Comparison of ENCODE assay signal across 8 cellular contexts in the genomic region with DNA sequence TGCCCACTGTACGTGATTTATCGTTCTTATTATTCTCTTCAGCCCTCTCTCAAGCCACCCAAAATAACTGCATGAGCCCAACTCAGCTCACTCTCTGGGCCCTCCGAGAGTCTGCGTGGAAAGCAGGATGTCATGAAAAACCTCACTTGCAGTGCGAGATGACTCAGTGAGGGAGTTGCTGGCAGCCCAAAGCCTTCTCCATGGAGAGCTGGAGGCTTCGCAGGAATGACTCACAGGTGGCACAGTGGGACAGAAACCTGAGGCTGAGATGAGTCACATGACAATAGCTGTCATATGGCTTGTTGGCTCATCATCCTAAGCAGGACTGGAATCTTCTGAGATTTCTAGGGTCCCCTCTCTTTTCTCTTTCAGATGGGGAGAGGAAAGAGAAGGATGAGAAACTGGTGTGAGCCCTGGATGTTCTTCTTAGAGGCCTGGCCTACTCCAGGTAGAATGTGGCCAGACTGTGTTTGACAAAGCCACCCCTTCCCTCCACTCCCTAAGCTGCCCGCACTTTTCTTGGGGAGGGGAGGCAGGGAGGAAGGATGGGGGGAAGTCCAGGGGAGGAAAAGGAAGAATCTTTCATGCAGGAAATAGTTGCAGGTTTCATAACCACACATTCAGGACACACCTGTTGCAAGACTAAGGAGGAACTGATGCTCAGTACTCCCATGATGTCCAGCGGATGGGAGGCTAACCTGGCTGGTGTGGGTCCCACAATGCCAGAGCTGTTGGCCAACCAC.
A peak's percentile ranks its signal among the peaks of the same experiment; 100 is the strongest.
DNase-seq lines count a peak whose midpoint lies in the region; ATAC-seq and TF ChIP-seq lines count a peak whose summit lies in the region.

No MANE protein-coding gene starts in this region.

- peaks cover 10% of the 10 kb centered on the region for H3K27me3 Mint-ChIP-seq in H9 (ENCODE audit: low read depth)

- no peaks in the 10 kb centered on the region for H3K9me3 Mint-ChIP-seq in H9

- no peak for TF ChIP-seq POLR2A in gastroesophageal sphincter (IDR thresholded peaks at IDR 0.05)

- no peaks in the 10 kb centered on the region for H4K20me1 ChIP-seq in H9 (ENCODE audit: control insufficient read depth, insufficient read depth, insufficient read length)
- no peaks in the 10 kb centered on the region for H4K20me1 ChIP-seq in SK-N-SH (ENCODE audit: insufficient read depth)

- H3K9me2 ChIP-seq in SK-N-SH = no peaks in the 10 kb centered on the region

- H3K23ac ChIP-seq in H9 (ENCODE audit: insufficient read length, low read depth, low read length) = no peak overlapping the region

- H2BK15ac ChIP-seq in H9 (ENCODE audit: low read depth, low read length) = no peak overlapping the region

- H2AFZ ChIP-seq in H9 (ENCODE audit: low read length) (no peak overlapping the region), SK-N-SH (ENCODE audit: low read depth) (no peak overlapping the region)

- H3K4me3 Mint-ChIP-seq in H9 = no peak overlapping the region; a peak in 1 of 5 replicates

- CTCF ChIA-PET in SK-N-SH (lab: Yijun Ruan, JAX) = interaction anchor here (0.6 to 1.6 kb wide), 9 partner anchors 10 to 449 kb away, joined by 3 to 4 read pairs (median 4); no protein-coding TSS in a partner anchor

- no peaks in the 10 kb centered on the region for H3K9me3 ChIP-seq in gastroesophageal sphincter
- H3K9me3 ChIP-seq in H9 (ENCODE audit: control insufficient read depth, low read depth, low read length) = no peaks in the 10 kb centered on the region
- H3K9me3 ChIP-seq in SK-N-SH = 0 out of 2 replicates have a peak, but pooled peaks cover 3% of the 10 kb centered on the region

- 6 to 47% methylated on average over 2 to 5 of the region's 8 CpGs for WGBS in gastroesophageal sphincter (ENCODE audit: low coverage in 1 of 2), 2 donors
- no CpG with 5 or more reads among the region's 8 CpGs for WGBS in H9 (ENCODE audit: extremely low coverage, insufficient read length, low lambda C conversion rate)
- WGBS in SK-N-SH (ENCODE audit: low lambda C conversion rate) = 38% methylated on average over 8 of the region's 8 CpGs

- no peak for TF ChIP-seq RAD21 in SK-N-SH (IDR thresholded peaks at IDR 0.05; ENCODE audit: low read length)

- H3K23me2 ChIP-seq in H9 (ENCODE audit: insufficient read length, low read depth, low read length, poor library complexity, severe bottlenecking) = no peaks in the 10 kb centered on the region

- H3K14ac ChIP-seq in H9 (ENCODE audit: insufficient read depth, low read length) = no peak overlapping the region; the same call in 1 of the 2 replicates

- H2AK5ac ChIP-seq in H9 (ENCODE audit: insufficient read length, low read length) = no peak overlapping the region

- no peak overlapping the region for H2BK5ac ChIP-seq in H9 (ENCODE audit: insufficient read length, low read length)

- H3K36me3 ChIP-seq in gastroesophageal sphincter (no peaks in the 10 kb centered on the region), SK-N-SH (replicated peaks in 1 of 2; ENCODE audit: control insufficient read depth in 1 of 2, insufficient read depth in 2 of 2, low read length in 1 of 2) (no peaks in the 10 kb centered on the region)

- H3K4me2 ChIP-seq in H9 (ENCODE audit: insufficient read depth, insufficient read length, low read length) (no peak overlapping the region), SK-N-SH (no peak overlapping the region)

- H3K79me1 ChIP-seq in H9 (ENCODE audit: insufficient read depth, low read depth, low read length, poor library complexity, severe bottlenecking) = no peaks in the 10 kb centered on the region

- peaks cover 9 to 13% of the 10 kb centered on the region in 2 experiments; a peak in 3 of 4 replicates for H3K4me1 Mint-ChIP-seq in H9

- no peaks in the 10 kb centered on the region for H3K36me3 Mint-ChIP-seq in H9 (ENCODE audit: insufficient read depth in 1 of 3, low read depth in 3 of 3)

- no peak overlapping the region for H3K18ac ChIP-seq in H9 (ENCODE audit: insufficient read length, low read depth, low read length)

- no peak overlapping the region for H3K56ac ChIP-seq in H9 (ENCODE audit: insufficient read length, low read depth, low read length)

- TF ChIP-seq EP300 in gastroesophageal sphincter (IDR thresholded peaks at IDR 0.05) (no peak), SK-N-SH (IDR thresholded peaks at IDR 0.05; ENCODE audit: borderline replicate concordance in 1 of 2, low read depth in 1 of 2, low read length in 1 of 2) (no peak)

- H3K9ac ChIP-seq in H9 (ENCODE audit: extremely low read depth, insufficient read length, low read length) (no peak overlapping the region), SK-N-SH (no peak overlapping the region)

- H3K27ac Mint-ChIP-seq in H9 = no peak overlapping the region

- no peak overlapping the region for H2BK12ac ChIP-seq in H9 (ENCODE audit: insufficient read length, low read depth, low read length)

- no peak overlapping the region for H2BK20ac ChIP-seq in H9 (ENCODE audit: low read depth, low read length, poor library complexity, severe bottlenecking)

- H3K79me2 ChIP-seq in H9 (ENCODE audit: insufficient read depth, low read length) = no peaks in the 10 kb centered on the region
- H3K79me2 ChIP-seq in SK-N-SH (ENCODE audit: insufficient read depth) = no peaks in the 10 kb centered on the region

- no peaks in the 10 kb centered on the region for H3K4me1 ChIP-seq in gastroesophageal sphincter
- H3K4me1 ChIP-seq in H9 (ENCODE audit: insufficient read depth, low read length) = no peaks in the 10 kb centered on the region
- H3K4me1 ChIP-seq in SK-N-SH (ENCODE audit: control insufficient read depth in 1 of 2, insufficient read depth in 2 of 2, low read depth in 1 of 2, low read length in 1 of 2) = no peaks in the 10 kb centered on the region; a peak in 1 of 4 replicates

- H3T11ph ChIP-seq in H9 (ENCODE audit: low read length) = no peak overlapping the region

- no peak overlapping the region for H4K5ac ChIP-seq in H9 (ENCODE audit: insufficient read length, low read depth, low read length)

- DNase-seq in NCI-H1694 (lab: John Stamatoyannopoulos, UW) (peak; percentile 27), NCI-H1694 treated with DMSO at 0.1 percent for 48 hours (lab: John Stamatoyannopoulos, UW) (no peak), SW480 (ENCODE audit: low spot score) (peak; percentile 87), H9 (no peak), SK-N-SH (no peak), NCI-H2107 treated with DMSO at 0.1 percent for 48 hours (lab: John Stamatoyannopoulos, UW; ENCODE audit: unreplicated experiment) (no peak)
- DNase-seq in stimulated activated CD4-positive, alpha-beta T cell treated with anti-CD3 and anti-CD28 coated beads, TNF-alpha, amount 100 ng/mL, for 48 hours (ENCODE audit: low read depth in 3 of 3) = peak; percentile 37 to 72 (median 42)

- no peak overlapping the region for H2BK120ac ChIP-seq in H9 (ENCODE audit: low read depth, low read length, poor library complexity, severe bottlenecking)

- H3K4me3 ChIP-seq in gastroesophageal sphincter = no peak overlapping the region
- H3K4me3 ChIP-seq in SK-N-SH (ENCODE audit: low read depth in 2 of 2, low read length in 1 of 2) = no peak overlapping the region

- H4K8ac ChIP-seq in H9 (replicated peaks; ENCODE audit: insufficient read length, low read depth, low read length) = no peak overlapping the region

- peak; percentile 73 for ATAC-seq in gastroesophageal sphincter

- H3K27ac ChIP-seq in gastroesophageal sphincter = no peak overlapping the region
- no peak overlapping the region for H3K27ac ChIP-seq in H9 (ENCODE audit: insufficient read length, low read depth, low read length)
- no peak overlapping the region for H3K27ac ChIP-seq in SK-N-SH (ENCODE audit: low read depth in 2 of 2, low read length in 1 of 2)

- H3K27me3 ChIP-seq in gastroesophageal sphincter (peaks cover 30% of the 10 kb centered on the region), H9 (ENCODE audit: insufficient read depth, low read length) (no peaks in the 10 kb centered on the region), SK-N-SH (ENCODE audit: insufficient read depth) (no peaks in the 10 kb centered on the region)

- H3K4ac ChIP-seq in H9 (ENCODE audit: low read depth, low read length) = no peak overlapping the region

- POLR2A ChIA-PET in SK-N-SH (lab: Yijun Ruan, JAX) = no interaction called here

- H4K91ac ChIP-seq in H9 (ENCODE audit: insufficient read length, low read depth, low read length) = no peak overlapping the region

- TF ChIP-seq CTCF in gastroesophageal sphincter (IDR thresholded peaks at IDR 0.05) (no peak), H9 (conservative IDR thresholded peaks at IDR 0.05) (no peak), SK-N-SH (IDR thresholded peaks at IDR 0.05) (no peak)

- H3F3A ChIP-seq in SK-N-SH (replicated peaks; ENCODE audit: insufficient read depth) = no peaks in the 10 kb centered on the region

TF ChIP-seq in SK-N-SH, 30 proteins besides CTCF, POLR2A, EP300 and RAD21:
- TF ChIP-seq NRF1 (IDR thresholded peaks at IDR 0.05; ENCODE audit: low read depth, low read length) (no peak), MXI1 (IDR thresholded peaks at IDR 0.05; ENCODE audit: low read depth, low read length) (no peak), SIN3A (IDR thresholded peaks at IDR 0.05; ENCODE audit: borderline replicate concordance, low read depth, low read length) (no peak), NFIC (IDR thresholded peaks at IDR 0.05; ENCODE audit: borderline replicate concordance) (no peak), EZH2phosphoT487 (IDR thresholded peaks at IDR 0.05; ENCODE audit: borderline replicate concordance, low read depth) (no peak), RFX5 (IDR thresholded peaks at IDR 0.05; ENCODE audit: low read length) (no peak)

Comparison
In these comparisons a context has a peak if more than half of its experiments do, and no peak if none do; other contexts are left out.
1. DNase-seq: peak in NCI-H1694 (single experiment), SW480 (single experiment) and stimulated activated CD4-positive, alpha-beta T cell treated with anti-CD3 and anti-CD28 coated beads, TNF-alpha, amount 100 ng/mL, for 48 hours (3 of 3); none in NCI-H1694 treated with DMSO at 0.1 percent for 48 hours (single experiment), H9 (single experiment), SK-N-SH (single experiment) and NCI-H2107 treated with DMSO at 0.1 percent for 48 hours (single experiment).